Comparison of ENCODE assay signal across 10 cellular contexts in genomic region chr17:81480140-81480917, GRCh38. TPM values are rescaled to one million over a fixed set of nuclear protein-coding genes. Genes with fewer than 3 reads are reported as not detected.
DNase-seq lines count a peak whose midpoint lies in the region; TF ChIP-seq lines count a peak whose summit lies in the region.
"Had no signal": no experiment of that assay in that cellular context is flagged by ENCODE, and none has a peak within 500 bp of the region (broad histone marks: within the 10 kb centered on the region; RNA-seq: fewer than 3 reads in every experiment).

No MANE protein-coding gene starts in this region.

- peak; percentile 80 for DNase-seq in A673 (ENCODE audit: low spot score)
- peak; percentile 39 for DNase-seq in HCEC 1CT
- peak; percentile 23 for DNase-seq in astrocyte of the cerebellum (ENCODE audit: low read depth)
- peak; percentile 7 for DNase-seq in kidney glomerular epithelial cell (lab: John Stamatoyannopoulos, UW)
- DNase-seq in DMS114 treated with DMSO at 0.1 percent for 48 hours (lab: John Stamatoyannopoulos, UW; ENCODE audit: unreplicated experiment), result no peak
- DNase-seq in GM13976 (ENCODE audit: low spot score), result no peak
- DNase-seq in GM20000 (ENCODE audit: low spot score), result no peak
- no peak for DNase-seq in effector CD4-positive, alpha-beta T cell
- DNase-seq: activated naive CD4-positive, alpha-beta T cell treated with anti-CD3 and anti-CD28 coated beads for 36 hours; Calu3 had no signal

- no peaks in the 10 kb centered on the region for H3K9me3 ChIP-seq in A673 (ENCODE audit: low read depth, low read length, poor library complexity, severe bottlenecking)

- no peaks in the 10 kb centered on the region for H3K27me3 ChIP-seq in A673 (replicated peaks; ENCODE audit: insufficient read depth, low read depth, low read length, poor library complexity)

- TF ChIP-seq CTCF in A673 (conservative IDR thresholded peaks at IDR 0.05; ENCODE audit: low read depth, low read length) (no peak), astrocyte of the cerebellum (IDR thresholded peaks at IDR 0.05; ENCODE audit: low read depth, low read length, missing control alignments) (no peak), GM13976 (IDR thresholded peaks at IDR 0.05; ENCODE audit: borderline replicate concordance, control extremely low read depth, extremely low read depth, insufficient read depth, missing control alignments) (no peak), GM20000 (IDR thresholded peaks at IDR 0.05; ENCODE audit: extremely low read depth, missing control alignments) (no peak)

- POLR2A ChIA-PET in A673 (lab: Charles Lee; ENCODE audit: low non-redundant PET), result no interaction called here

- CTCF ChIA-PET in A673 (lab: Charles Lee), result no interaction called here

- H3K4me3 ChIP-seq in A673 (ENCODE audit: low read depth, low read length, poor library complexity, severe bottlenecking) (peak overlapping the region; percentile 47), astrocyte of the cerebellum (ENCODE audit: low read depth, low read length) (no peak overlapping the region)

- peaks cover 53% of the 10 kb centered on the region for H3K4me1 ChIP-seq in A673 (ENCODE audit: insufficient read depth, low read length, poor library complexity, severe bottlenecking)

- H3K36me3 ChIP-seq in A673 (ENCODE audit: insufficient read depth, low read length, poor library complexity, severe bottlenecking), result no peaks in the 10 kb centered on the region

- no peak overlapping the region for H3K27ac ChIP-seq in A673 (ENCODE audit: low read depth, low read length, poor library complexity, severe bottlenecking)

- BruUV-seq in A673 (replicated peaks; lab: Mats Ljungman, UMichigan), result no TSS peak

- intact Hi-C loops in A673 (cut with micrococcal nuclease; ENCODE audit: unreplicated experiment), result loop anchor here (2.0 kb wide), 1 partner anchor 86 kb away; the partner anchor contains the start of gene BAHCC1

- in situ Hi-C loops in astrocyte of the cerebellum (cut with HindIII; ENCODE audit: low sequenced_read_pairs), result no loop called here
- in situ Hi-C loops in GM13976 (cut with MboI; ENCODE audit: low sequenced_read_pairs, unreplicated experiment), result loop anchor here (10.0 kb wide), 1 partner anchor 226 kb away; no protein-coding TSS in a partner anchor

RNA-seq across cellular contexts. Expression of gene ACTG1, which starts 32.3 kb away (rescaled TPM):
- total RNA-seq in A673 (2021), result 2,855 and 3,247 TPM in 2 replicates

RNA-seq across cellular contexts. Expression of gene FSCN2, which starts 47.8 kb away (rescaled TPM):
- total RNA-seq in A673 (2021), result 0.26 and 0.31 TPM in 2 replicates
- total RNA-seq: activated naive CD4-positive, alpha-beta T cell treated with anti-CD3 and anti-CD28 coated beads for 36 hours had no signal

Comparison
In these comparisons a context has a peak if more than half of its experiments do, and no peak if none do; other contexts are left out.
1. DNase-seq: peak in A673 (single experiment), HCEC 1CT (single experiment), astrocyte of the cerebellum (single experiment) and kidney glomerular epithelial cell (single experiment); none in DMS114 treated with DMSO at 0.1 percent for 48 hours (single experiment), GM13976 (single experiment), GM20000 (single experiment) and effector CD4-positive, alpha-beta T cell (single experiment).